ENCODE assay signal across 10 cellular contexts in genomic region chr2:150472122-150472899, GRCh38. TPM values are rescaled to one million over a fixed set of nuclear protein-coding genes. Genes with fewer than 3 reads are reported as not detected.
A peak's percentile ranks its signal among the peaks of the same experiment; 100 is the strongest.
DNase-seq lines count a peak whose midpoint lies in the region; ATAC-seq and TF ChIP-seq lines count a peak whose summit lies in the region.
"Had no signal": no experiment of that assay in that cellular context is flagged by ENCODE, and none has a peak within 500 bp of the region (broad histone marks: within the 10 kb centered on the region; RNA-seq: fewer than 3 reads in every experiment).

No MANE protein-coding gene starts in this region.

- WGBS in sigmoid colon, 2 donors, result 52 to 62% methylated on average over 5 of the region's 5 CpGs

- no peak overlapping the region for H3K4me2 ChIP-seq in fibroblast of lung (ENCODE audit: extremely low read depth, insufficient read depth, low read length)

- H3K4me1 ChIP-seq in fibroblast of lung (ENCODE audit: control insufficient read depth, extremely low read depth, insufficient read depth, low read length), result peaks cover 51% of the 10 kb centered on the region
- H3K4me1 ChIP-seq in sigmoid colon, result peaks cover 0 to 54% (median 41%) of the 10 kb centered on the region in 4 donors

- TF ChIP-seq CTCF in fibroblast of lung (conservative IDR thresholded peaks at IDR 0.05 in 1 of 2, IDR thresholded peaks at IDR 0.05 in 1 of 2; ENCODE audit: low read depth in 1 of 2, low read length in 2 of 2) (no peak), sigmoid colon (IDR thresholded peaks at IDR 0.05) (no peak)

- peak overlapping the region; percentile 28 for H3K27ac ChIP-seq in fibroblast of lung (ENCODE audit: insufficient read depth, low read length)
- peak overlapping the region; percentile 11 to 96 (median 62) for H3K27ac ChIP-seq in sigmoid colon

- ATAC-seq in GM18867 (IDR thresholded peaks at IDR 0.05; ENCODE audit: unreplicated experiment) (peak; percentile 87), GM18502 (IDR thresholded peaks at IDR 0.05; ENCODE audit: poor library complexity, unreplicated experiment) (no peak)

- no peaks in the 10 kb centered on the region for H3K9me3 ChIP-seq in fibroblast of lung (ENCODE audit: control insufficient read depth, insufficient read depth, low read depth, low read length)
- H3K9me3 ChIP-seq in sigmoid colon, result no peaks in the 10 kb centered on the region

- H2AFZ ChIP-seq in fibroblast of lung (ENCODE audit: low read length), result no peak overlapping the region

- H3K79me2 ChIP-seq in fibroblast of lung (ENCODE audit: control insufficient read depth, insufficient read depth, low read length), result peaks cover 86% of the 10 kb centered on the region

- no peak for TF ChIP-seq POLR2A in sigmoid colon (IDR thresholded peaks at IDR 0.05)

- DNase-seq in NCI-H226 (peak; percentile 88), fibroblast of lung (ENCODE audit: low read depth in 2 of 2) (peak; percentile 86 to 95), sigmoid colon (peak; percentile 68), DMS153 treated with DMSO at 0.1 percent for 48 hours (lab: John Stamatoyannopoulos, UW; ENCODE audit: unreplicated experiment) (no peak), NCI-H82 treated with DMSO at 0.1 percent for 48 hours (lab: John Stamatoyannopoulos, UW; ENCODE audit: unreplicated experiment) (no peak), nucleus accumbens (lab: John Stamatoyannopoulos, UW) (no peak)
- DNase-seq: NCI-H187 treated with DMSO at 0.1 percent for 48 hours, posterior cingulate gyrus had no signal

- no peak for TF ChIP-seq EP300 in sigmoid colon (IDR thresholded peaks at IDR 0.05)

- no peak overlapping the region for H3K9ac ChIP-seq in fibroblast of lung (ENCODE audit: insufficient read depth, low read length)

- peaks cover 22% of the 10 kb centered on the region for H3K36me3 ChIP-seq in fibroblast of lung (ENCODE audit: control insufficient read depth, insufficient read depth, low read length)
- H3K36me3 ChIP-seq in sigmoid colon, result peaks cover 0 to 65% (median 10%) of the 10 kb centered on the region in 4 donors

- peaks cover 3% of the 10 kb centered on the region for H4K20me1 ChIP-seq in fibroblast of lung (ENCODE audit: control insufficient read depth, extremely low read depth, insufficient read depth, low read length)

- intact Hi-C loops in sigmoid colon (cut with DNase I), result no loop called here

- peak overlapping the region in 1 of 4 experiments; percentile 98 for H3K4me3 ChIP-seq in fibroblast of lung (replicated peaks in 1 of 4; ENCODE audit: control extremely low read depth in 1 of 4, insufficient read depth in 1 of 4, low read depth in 3 of 4, low read length in 4 of 4)
- H3K4me3 ChIP-seq in sigmoid colon, result no peak overlapping the region

- H3K27me3 ChIP-seq in fibroblast of lung (ENCODE audit: control insufficient read depth, insufficient read depth, low read length) (no peaks in the 10 kb centered on the region), sigmoid colon (no peaks in the 10 kb centered on the region)

RNA-seq across cellular contexts. Expression of gene RND3, which starts 15.2 kb away (rescaled TPM):
- total RNA-seq in fibroblast of lung (559 and 1,405 TPM in 2 replicates), sigmoid colon (100 to 1,000 TPM in 1 of 4 donors, 10 to 100 TPM in 3; 28.9 to 171 (median 30.5) TPM)
- polyA plus RNA-seq in fibroblast of lung (363 and 403 TPM in 2 replicates), sigmoid colon (10 to 100 TPM; 22.3 to 45.0 (median 41.6) TPM)
- 306 and 351 TPM in 2 replicates for polyA plus RNA-seq in fibroblast of lung (2012)
- polyA minus RNA-seq in fibroblast of lung (ENCODE audit: low replicate concordance), result 170 and 247 TPM in 2 replicates

Comparison
In these comparisons a context has a peak if more than half of its experiments do, and no peak if none do; other contexts are left out.
1. DNase-seq: peak in NCI-H226 (single experiment), fibroblast of lung (2 of 2) and sigmoid colon (single experiment); none in DMS153 treated with DMSO at 0.1 percent for 48 hours (single experiment), NCI-H82 treated with DMSO at 0.1 percent for 48 hours (single experiment) and nucleus accumbens (0 of 56).